ENCODE assay signal across 21 cellular contexts in genomic region chr10:88858493-88858892, GRCh38. TPM values are rescaled to one million over a fixed set of nuclear protein-coding genes. Genes with fewer than 3 reads are reported as not detected.
DNase-seq lines count a peak whose midpoint lies in the region; ATAC-seq and TF ChIP-seq lines count a peak whose summit lies in the region.
"Had no signal": no experiment of that assay in that cellular context is flagged by ENCODE, and none has a peak within 500 bp of the region (broad histone marks: within the 10 kb centered on the region; RNA-seq: fewer than 3 reads in every experiment).

No MANE protein-coding gene starts in this region.

- TF ChIP-seq POLR2A in prostate gland (IDR thresholded peaks at IDR 0.05): no peak

- intact Hi-C loops in activated CD8-positive, alpha-beta T cell treated with anti-CD3 and anti-CD28 coated beads for 36 hours (cut with micrococcal nuclease): no loop called here
- intact Hi-C loops in dendritic cell treated with granulocyte-macrophage colony-stimulating factor and Interleukin-4, amounts not matched to agents 40 ng/mL and 50 ng/mL, for 4 days (cut with micrococcal nuclease): no loop called here
- intact Hi-C loops in prostate gland (cut with DNase I): no loop called here
- intact Hi-C loops in Caco-2 (cut with micrococcal nuclease; ENCODE audit: unreplicated experiment): no loop called here

- H3K4me1 ChIP-seq in prostate gland (replicated peaks) (peaks cover 2% of the 10 kb centered on the region), Caco-2 (no peaks in the 10 kb centered on the region)
- H3K4me1 ChIP-seq: neural progenitor cell, uterus had no signal

- H3K36me3 ChIP-seq in prostate gland (no peaks in the 10 kb centered on the region), Caco-2 (ENCODE audit: control insufficient read depth, insufficient read depth, low read length) (no peaks in the 10 kb centered on the region)
- H3K36me3 ChIP-seq: BLaER1 treated with 17β-estradiol and CSF1 and Interleukin-3, amounts not matched to agents 10 nM and 100 nM; left ventricle myocardium inferior; neural progenitor cell; uterus had no signal

- BruUV-seq in Caco-2 (replicated peaks; lab: Mats Ljungman, UMichigan): no TSS peak

- peak; percentile 70 for ATAC-seq in activated CD8-positive, alpha-beta T cell treated with anti-CD3 and anti-CD28 coated beads for 36 hours
- ATAC-seq in activated CD8-positive, alpha-beta T cell treated with anti-CD3 and anti-CD28 coated beads, Interleukin-2, amount 10 ng/mL, durations not matched to agents 7 days and 5 days: no peak
- no peak for ATAC-seq in HG03108 (IDR thresholded peaks at IDR 0.05; ENCODE audit: unreplicated experiment)

- no peak overlapping the region for H3K4me3 Mint-ChIP-seq in activated CD8-positive, alpha-beta T cell treated with anti-CD3 and anti-CD28 coated beads for 36 hours
- no peak overlapping the region for H3K4me3 Mint-ChIP-seq in activated CD8-positive, alpha-beta T cell treated with anti-CD3 and anti-CD28 coated beads, Interleukin-2, amount 10 ng/mL, durations not matched to agents 7 days and 5 days
- H3K4me3 Mint-ChIP-seq in dendritic cell treated with granulocyte-macrophage colony-stimulating factor and Interleukin-4, amounts not matched to agents 40 ng/mL and 50 ng/mL, for 4 days: no peak overlapping the region
- H3K4me3 Mint-ChIP-seq in Caco-2 (ENCODE audit: unreplicated experiment): no peak overlapping the region
- H3K4me3 Mint-ChIP-seq: neural progenitor cell had no signal

- peaks cover 5% of the 10 kb centered on the region for H3K27me3 Mint-ChIP-seq in activated CD8-positive, alpha-beta T cell treated with anti-CD3 and anti-CD28 coated beads for 36 hours
- peaks cover 1% of the 10 kb centered on the region for H3K27me3 Mint-ChIP-seq in activated CD8-positive, alpha-beta T cell treated with anti-CD3 and anti-CD28 coated beads, Interleukin-2, amount 10 ng/mL, durations not matched to agents 7 days and 5 days (ENCODE audit: low read depth)
- no peaks in the 10 kb centered on the region for H3K27me3 Mint-ChIP-seq in dendritic cell treated with granulocyte-macrophage colony-stimulating factor and Interleukin-4, amounts not matched to agents 40 ng/mL and 50 ng/mL, for 4 days
- H3K27me3 Mint-ChIP-seq in Caco-2 (ENCODE audit: insufficient read depth, unreplicated experiment): peaks cover 11% of the 10 kb centered on the region

- H3K4me3 ChIP-seq in LNCaP clone FGC (ENCODE audit: low read depth, low read length): no peak overlapping the region
- H3K4me3 ChIP-seq in prostate gland: no peak overlapping the region
- no peak overlapping the region for H3K4me3 ChIP-seq in Caco-2 (ENCODE audit: low read depth, low read length)
- H3K4me3 ChIP-seq: BLaER1 treated with 17β-estradiol and CSF1 and Interleukin-3, amounts not matched to agents 10 nM and 100 nM; left ventricle myocardium inferior; neural progenitor cell; uterus had no signal

- peaks cover 6% of the 10 kb centered on the region for H3K4me1 Mint-ChIP-seq in activated CD8-positive, alpha-beta T cell treated with anti-CD3 and anti-CD28 coated beads for 36 hours (ENCODE audit: low read depth)
- H3K4me1 Mint-ChIP-seq in activated CD8-positive, alpha-beta T cell treated with anti-CD3 and anti-CD28 coated beads, Interleukin-2, amount 10 ng/mL, durations not matched to agents 7 days and 5 days (ENCODE audit: low read depth): peaks cover 2% of the 10 kb centered on the region
- H3K4me1 Mint-ChIP-seq in dendritic cell treated with granulocyte-macrophage colony-stimulating factor and Interleukin-4, amounts not matched to agents 40 ng/mL and 50 ng/mL, for 4 days (ENCODE audit: low read depth): peaks cover 61% of the 10 kb centered on the region
- no peaks in the 10 kb centered on the region for H3K4me1 Mint-ChIP-seq in Caco-2 (ENCODE audit: low read depth, unreplicated experiment)
- H3K4me1 Mint-ChIP-seq: neural progenitor cell had no signal

- H3K9me3 Mint-ChIP-seq in activated CD8-positive, alpha-beta T cell treated with anti-CD3 and anti-CD28 coated beads for 36 hours: no peaks in the 10 kb centered on the region
- no peaks in the 10 kb centered on the region for H3K9me3 Mint-ChIP-seq in activated CD8-positive, alpha-beta T cell treated with anti-CD3 and anti-CD28 coated beads, Interleukin-2, amount 10 ng/mL, durations not matched to agents 7 days and 5 days (ENCODE audit: insufficient read depth)
- H3K9me3 Mint-ChIP-seq in dendritic cell treated with granulocyte-macrophage colony-stimulating factor and Interleukin-4, amounts not matched to agents 40 ng/mL and 50 ng/mL, for 4 days: no peaks in the 10 kb centered on the region
- H3K9me3 Mint-ChIP-seq in Caco-2 (ENCODE audit: unreplicated experiment): no peaks in the 10 kb centered on the region
- H3K9me3 Mint-ChIP-seq: neural progenitor cell had no signal

- WGBS in prostate gland: 7% methylated on average over 2 of the region's 2 CpGs

- peak overlapping the region; percentile 19 to 45 for H3K27ac ChIP-seq in prostate gland
- H3K27ac ChIP-seq: BLaER1 treated with 17β-estradiol and CSF1 and Interleukin-3, amounts not matched to agents 10 nM and 100 nM; HL-60; left ventricle myocardium inferior; neural progenitor cell; uterus had no signal

- H3K27me3 ChIP-seq in prostate gland (replicated peaks; ENCODE audit: insufficient read depth): no peaks in the 10 kb centered on the region
- H3K27me3 ChIP-seq in Caco-2 (replicated peaks; ENCODE audit: control insufficient read depth, insufficient read depth, low read length): no peaks in the 10 kb centered on the region
- H3K27me3 ChIP-seq: BLaER1 treated with 17β-estradiol and CSF1 and Interleukin-3, amounts not matched to agents 10 nM and 100 nM; neural progenitor cell; uterus had no signal

- CTCF ChIA-PET in activated CD8-positive, alpha-beta T cell treated with anti-CD3 and anti-CD28 coated beads for 36 hours (lab: Charles Lee): interaction anchor here (1.5 kb wide), 1 partner anchor 75 kb away, joined by 4 read pairs; no protein-coding TSS in a partner anchor
- CTCF ChIA-PET in activated CD8-positive, alpha-beta T cell treated with anti-CD3 and anti-CD28 coated beads, Interleukin-2, amount 10 ng/mL, durations not matched to agents 7 days and 5 days (lab: Charles Lee): interaction anchor here (8.8 kb wide), 1 partner anchor 23 kb away, joined by 54 read pairs; no protein-coding TSS in a partner anchor
- CTCF ChIA-PET in Caco-2 (lab: Charles Lee): no interaction called here

- no peak for DNase-seq in activated CD8-positive, alpha-beta T cell treated with anti-CD3 and anti-CD28 coated beads for 36 hours
- DNase-seq in activated CD8-positive, alpha-beta T cell treated with anti-CD3 and anti-CD28 coated beads, Interleukin-2, amount 10 ng/mL, durations not matched to agents 7 days and 5 days: no peak
- DNase-seq in LNCaP clone FGC (ENCODE audit: low read depth) (peak; percentile 25), prostate gland (ENCODE audit: low spot score) (no peak), NCI-H187 treated with DMSO at 0.1 percent for 48 hours (lab: John Stamatoyannopoulos, UW) (no peak), Caco-2 (no peak)
- DNase-seq: activated CD4-positive, alpha-beta T cell treated with anti-CD3 and anti-CD28 coated beads, Interleukin-2, amount 50 U/mL, for 48 hours; dermis blood vessel endothelial cell; HCEC 1CT; left ventricle myocardium inferior; NCI-H2029; NCI-H446 treated with DMSO at 0.1 percent for 48 hours; substantia nigra; uterus had no signal

- H3K9me3 ChIP-seq in prostate gland: no peaks in the 10 kb centered on the region
- H3K9me3 ChIP-seq in Caco-2: no peaks in the 10 kb centered on the region
- H3K9me3 ChIP-seq: left ventricle myocardium inferior, uterus had no signal

- no peaks in the 10 kb centered on the region for H3K36me3 Mint-ChIP-seq in activated CD8-positive, alpha-beta T cell treated with anti-CD3 and anti-CD28 coated beads for 36 hours (ENCODE audit: low read depth)
- no peaks in the 10 kb centered on the region for H3K36me3 Mint-ChIP-seq in activated CD8-positive, alpha-beta T cell treated with anti-CD3 and anti-CD28 coated beads, Interleukin-2, amount 10 ng/mL, durations not matched to agents 7 days and 5 days (ENCODE audit: low read depth)
- H3K36me3 Mint-ChIP-seq in dendritic cell treated with granulocyte-macrophage colony-stimulating factor and Interleukin-4, amounts not matched to agents 40 ng/mL and 50 ng/mL, for 4 days (ENCODE audit: low read depth): no peaks in the 10 kb centered on the region
- H3K36me3 Mint-ChIP-seq in Caco-2 (ENCODE audit: insufficient read depth, unreplicated experiment): no peaks in the 10 kb centered on the region
- H3K36me3 Mint-ChIP-seq: neural progenitor cell had no signal

- no peak overlapping the region for H3K27ac Mint-ChIP-seq in activated CD8-positive, alpha-beta T cell treated with anti-CD3 and anti-CD28 coated beads for 36 hours
- no peak overlapping the region for H3K27ac Mint-ChIP-seq in activated CD8-positive, alpha-beta T cell treated with anti-CD3 and anti-CD28 coated beads, Interleukin-2, amount 10 ng/mL, durations not matched to agents 7 days and 5 days
- peak overlapping the region; percentile 61 for H3K27ac Mint-ChIP-seq in dendritic cell treated with granulocyte-macrophage colony-stimulating factor and Interleukin-4, amounts not matched to agents 40 ng/mL and 50 ng/mL, for 4 days
- H3K27ac Mint-ChIP-seq in Caco-2 (ENCODE audit: unreplicated experiment): no peak overlapping the region
- H3K27ac Mint-ChIP-seq: neural progenitor cell had no signal

- POLR2A ChIA-PET in activated CD8-positive, alpha-beta T cell treated with anti-CD3 and anti-CD28 coated beads for 36 hours (lab: Charles Lee): no interaction called here
- POLR2A ChIA-PET in activated CD8-positive, alpha-beta T cell treated with anti-CD3 and anti-CD28 coated beads, Interleukin-2, amount 10 ng/mL, durations not matched to agents 7 days and 5 days (lab: Charles Lee): no interaction called here
- POLR2A ChIA-PET in Caco-2 (lab: Charles Lee): interaction anchor here (0.6 kb wide), 1 partner anchor 36 kb away, joined by 4 read pairs; no protein-coding TSS in a partner anchor

- TF ChIP-seq CTCF in activated CD8-positive, alpha-beta T cell treated with anti-CD3 and anti-CD28 coated beads for 36 hours (IDR thresholded peaks at IDR 0.05): no peak
- TF ChIP-seq CTCF in LNCaP clone FGC (IDR thresholded peaks at IDR 0.05; ENCODE audit: control insufficient read depth, extremely low read depth, insufficient read depth) (no peak), prostate gland (IDR thresholded peaks at IDR 0.05) (no peak), Caco-2 (IDR thresholded peaks at IDR 0.05; ENCODE audit: insufficient read depth in 1 of 2, low read depth in 1 of 2, low read length in 1 of 2, severe bottlenecking in 1 of 2, unreplicated experiment in 1 of 2) (no peak)

RNA-seq across cellular contexts. Expression of gene ANKRD22, which starts 6.8 kb away (rescaled TPM):
- not detected for total RNA-seq in activated CD8-positive, alpha-beta T cell treated with anti-CD3 and anti-CD28 coated beads for 36 hours
- total RNA-seq in activated CD8-positive, alpha-beta T cell treated with anti-CD3 and anti-CD28 coated beads, Interleukin-2, amount 10 ng/mL, durations not matched to agents 7 days and 5 days: under 1 TPM in 1 of 2 experiments, not detected in 1; 0.45 TPM
- 1 to 10 TPM; 2.8 to 3.1 TPM for total RNA-seq in prostate gland
- not detected in 2 replicates for total RNA-seq in Caco-2 (2022)
- total RNA-seq: A673, dermis blood vessel endothelial cell, left ventricle myocardium inferior had no signal

RNA-seq across cellular contexts. Expression of gene STAMBPL1, which starts 21.6 kb away (rescaled TPM):
- 10 to 100 TPM; 71.1 to 76.5 TPM for total RNA-seq in activated CD8-positive, alpha-beta T cell treated with anti-CD3 and anti-CD28 coated beads for 36 hours
- 10 to 100 TPM; 67.6 TPM for total RNA-seq in activated CD8-positive, alpha-beta T cell treated with anti-CD3 and anti-CD28 coated beads, Interleukin-2, amount 10 ng/mL, durations not matched to agents 7 days and 5 days
- total RNA-seq in prostate gland (1 to 10 TPM; 3.6 to 5.8 TPM), Caco-2 (2022) (0.42 and 0.54 TPM in 2 replicates)

RNA-seq across cellular contexts. Expression of gene LIPM, which starts 56.0 kb away (rescaled TPM):
- not detected for total RNA-seq in activated CD8-positive, alpha-beta T cell treated with anti-CD3 and anti-CD28 coated beads for 36 hours
- total RNA-seq in activated CD8-positive, alpha-beta T cell treated with anti-CD3 and anti-CD28 coated beads, Interleukin-2, amount 10 ng/mL, durations not matched to agents 7 days and 5 days: not detected
- total RNA-seq in prostate gland (not detected), Caco-2 (2022) (not detected in 2 replicates)
- total RNA-seq: A673, dermis blood vessel endothelial cell, left ventricle myocardium inferior, mononuclear cell, uterus had no signal

Comparison
In these comparisons a context has a peak if more than half of its experiments do, and no peak if none do; other contexts are left out.
1. RNA of gene STAMBPL1, which starts 21.6 kb away (total RNA-seq): 71.1 to 76.5 TPM in activated CD8-positive, alpha-beta T cell treated with anti-CD3 and anti-CD28 coated beads for 36 hours and 67.6 TPM in activated CD8-positive, alpha-beta T cell treated with anti-CD3 and anti-CD28 coated beads, Interleukin-2, amount 10 ng/mL, durations not matched to agents 7 days and 5 days; 3.6 to 5.8 TPM in prostate gland and 0.42 to 0.54 TPM in Caco-2; every median in the first group is over 10 times any median in the second.